In the genomic region with DNA sequence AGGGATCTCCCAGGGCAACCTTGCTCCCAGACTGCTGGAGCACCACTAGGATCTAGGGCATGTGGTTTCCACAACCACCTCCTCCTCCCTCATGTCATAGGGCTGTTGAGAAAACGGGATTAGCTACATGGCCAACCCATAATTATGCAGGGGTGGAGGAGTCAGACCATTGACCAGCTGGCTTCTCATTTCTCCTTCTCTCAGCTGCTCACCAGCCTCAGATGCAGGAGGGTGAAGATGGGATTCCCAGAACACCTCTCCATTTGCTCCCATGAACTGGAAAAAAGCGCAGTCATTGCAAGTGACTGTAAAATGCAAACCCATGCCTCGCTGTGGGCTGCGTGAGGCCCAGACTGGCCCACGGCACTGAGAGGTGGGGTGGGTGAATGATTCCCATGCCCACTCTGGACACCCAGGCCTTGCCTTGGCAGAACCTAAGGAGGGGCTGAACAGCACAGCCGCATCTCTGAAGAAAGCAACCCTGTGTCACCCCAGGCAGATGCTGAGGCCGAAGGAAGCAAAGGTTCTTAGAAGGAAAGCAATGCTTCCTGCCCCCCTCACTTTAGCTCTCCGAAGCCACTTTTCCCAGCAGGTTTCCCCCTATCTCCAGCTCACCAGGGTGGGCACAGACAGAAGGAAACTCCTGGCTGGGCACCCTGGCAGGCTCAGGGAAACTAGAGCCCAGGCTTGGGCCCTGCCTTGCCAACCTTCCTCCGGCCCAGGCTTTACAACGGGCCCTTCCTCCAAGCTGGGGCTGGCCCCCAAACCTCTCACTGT, we compare ENCODE assay signal across 11 cellular contexts.
A peak's percentile ranks its signal among the peaks of the same experiment; 100 is the strongest.
DNase-seq lines count a peak whose midpoint lies in the region; ATAC-seq and TF ChIP-seq lines count a peak whose summit lies in the region.
"Had no signal": no experiment of that assay in that cellular context is flagged by ENCODE, and none has a peak within 500 bp of the region (broad histone marks: within the 10 kb centered on the region; RNA-seq: fewer than 3 reads in every experiment).

No MANE protein-coding gene starts in this region.

- H3K27me3 ChIP-seq in sigmoid colon: no peaks in the 10 kb centered on the region

- H3K27ac ChIP-seq in sigmoid colon: peak overlapping the region; percentile 17 to 66 (median 56)
- H3K27ac ChIP-seq: epithelial cell of prostate, parathyroid adenoma had no signal

- DNase-seq in GF-D8 (lab: John Stamatoyannopoulos, UW) (peak; percentile 28), OCI-M1 (lab: John Stamatoyannopoulos, UW) (peak; percentile 49), Right ventricle myocardium superior (no peak), sigmoid colon (no peak)
- no peak for DNase-seq in activated CD8-positive, alpha-beta T cell treated with anti-CD3 and anti-CD28 coated beads, Interleukin-2, amount 10 ng/mL, durations not matched to agents 7 days and 5 days

- H3K4me3 Mint-ChIP-seq in activated CD8-positive, alpha-beta T cell treated with anti-CD3 and anti-CD28 coated beads, Interleukin-2, amount 10 ng/mL, durations not matched to agents 7 days and 5 days: no peak overlapping the region
- H3K4me3 Mint-ChIP-seq: stimulated activated naive CD8-positive, alpha-beta T cell treated with anti-CD3 and anti-CD28 coated beads, Interleukin-15, Interleukin-2, amounts not matched to agents 100 ng/mL and 50 ng/mL, for 24 hours had no signal

- POLR2A ChIA-PET in activated CD8-positive, alpha-beta T cell treated with anti-CD3 and anti-CD28 coated beads, Interleukin-2, amount 10 ng/mL, durations not matched to agents 7 days and 5 days (lab: Charles Lee): no interaction called here

- H3K36me3 ChIP-seq in sigmoid colon: no peaks in the 10 kb centered on the region

- CTCF ChIA-PET in activated CD8-positive, alpha-beta T cell treated with anti-CD3 and anti-CD28 coated beads, Interleukin-2, amount 10 ng/mL, durations not matched to agents 7 days and 5 days (lab: Charles Lee): interaction anchor here (0.8 to 2.1 kb wide), 4 partner anchors 10 to 71 kb away, joined by 3 to 5 read pairs (median 3); no protein-coding TSS in a partner anchor

- H3K27me3 Mint-ChIP-seq in activated CD8-positive, alpha-beta T cell treated with anti-CD3 and anti-CD28 coated beads, Interleukin-2, amount 10 ng/mL, durations not matched to agents 7 days and 5 days (ENCODE audit: low read depth): peaks cover 2% of the 10 kb centered on the region

- ATAC-seq in Right ventricle myocardium superior (ENCODE audit: poor library complexity): peak; percentile 33
- no peak for ATAC-seq in esophagus mucosa
- ATAC-seq in activated CD8-positive, alpha-beta T cell treated with anti-CD3 and anti-CD28 coated beads, Interleukin-2, amount 10 ng/mL, durations not matched to agents 7 days and 5 days: no peak
- ATAC-seq in GM21528 (IDR thresholded peaks at IDR 0.05; ENCODE audit: low FRiP score, unreplicated experiment): no peak
- ATAC-seq in GM18520 (IDR thresholded peaks at IDR 0.05; ENCODE audit: unreplicated experiment): no peak

- intact Hi-C loops in Right ventricle myocardium superior (cut with DNase I) (no loop called here), sigmoid colon (cut with DNase I) (loop anchor here (5.0 kb wide), 1 partner anchor 37 kb away; no protein-coding TSS in a partner anchor)

- H3K4me1 ChIP-seq in sigmoid colon: peaks cover 0 to 19% (median 18%) of the 10 kb centered on the region in 4 donors
- H3K4me1 ChIP-seq: parathyroid adenoma had no signal

- no peak for TF ChIP-seq EP300 in sigmoid colon (IDR thresholded peaks at IDR 0.05)

- no peak overlapping the region for H3K4me3 ChIP-seq in sigmoid colon

- TF ChIP-seq POLR2A in sigmoid colon (IDR thresholded peaks at IDR 0.05): no peak

- H3K27ac Mint-ChIP-seq in activated CD8-positive, alpha-beta T cell treated with anti-CD3 and anti-CD28 coated beads, Interleukin-2, amount 10 ng/mL, durations not matched to agents 7 days and 5 days: no peak overlapping the region
- H3K27ac Mint-ChIP-seq: stimulated activated naive CD8-positive, alpha-beta T cell treated with anti-CD3 and anti-CD28 coated beads, Interleukin-15, Interleukin-2, amounts not matched to agents 100 ng/mL and 50 ng/mL, for 24 hours had no signal

- H3K4me1 Mint-ChIP-seq in activated CD8-positive, alpha-beta T cell treated with anti-CD3 and anti-CD28 coated beads, Interleukin-2, amount 10 ng/mL, durations not matched to agents 7 days and 5 days (ENCODE audit: low read depth): no peaks in the 10 kb centered on the region

- H3K9me3 Mint-ChIP-seq in activated CD8-positive, alpha-beta T cell treated with anti-CD3 and anti-CD28 coated beads, Interleukin-2, amount 10 ng/mL, durations not matched to agents 7 days and 5 days (ENCODE audit: insufficient read depth): no peaks in the 10 kb centered on the region
- H3K9me3 Mint-ChIP-seq: stimulated activated naive CD8-positive, alpha-beta T cell treated with anti-CD3 and anti-CD28 coated beads, Interleukin-15, Interleukin-2, amounts not matched to agents 100 ng/mL and 50 ng/mL, for 24 hours had no signal

- 80 to 82% methylated on average over 10 of the region's 10 CpGs for WGBS in sigmoid colon, 2 donors

- TF ChIP-seq CTCF in sigmoid colon (IDR thresholded peaks at IDR 0.05): no peak

- H3K36me3 Mint-ChIP-seq in activated CD8-positive, alpha-beta T cell treated with anti-CD3 and anti-CD28 coated beads, Interleukin-2, amount 10 ng/mL, durations not matched to agents 7 days and 5 days (ENCODE audit: low read depth): no peaks in the 10 kb centered on the region

- no peaks in the 10 kb centered on the region for H3K9me3 ChIP-seq in sigmoid colon

Comparison
In these comparisons a context has a peak if more than half of its experiments do, and no peak if none do; other contexts are left out.
1. DNase-seq: peak in GF-D8 (single experiment) and OCI-M1 (single experiment); none in Right ventricle myocardium superior (single experiment), sigmoid colon (single experiment) and activated CD8-positive, alpha-beta T cell treated with anti-CD3 and anti-CD28 coated beads, Interleukin-2, amount 10 ng/mL, durations not matched to agents 7 days and 5 days (single experiment).